In the genomic region with DNA sequence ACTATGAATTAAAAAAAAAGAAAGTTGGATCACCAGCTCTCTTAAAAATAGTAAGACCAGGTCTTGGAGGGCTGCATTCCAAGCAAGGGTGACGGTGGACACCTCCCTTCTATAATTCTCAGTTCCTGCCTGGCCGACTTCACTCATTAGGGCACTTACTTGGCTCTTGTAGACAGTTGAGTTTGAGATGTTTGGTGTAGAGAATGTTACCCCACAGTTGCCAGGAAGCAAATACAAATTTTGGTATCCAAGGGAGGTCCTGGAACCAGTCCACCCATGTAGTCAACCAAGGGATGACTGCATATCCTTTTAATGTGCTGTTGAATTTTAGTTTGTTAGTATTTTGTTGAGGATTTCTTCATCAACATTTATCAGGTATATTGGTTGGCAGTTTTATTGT, we compare ENCODE assay signal across 22 cellular contexts. TPM values are rescaled to one million over a fixed set of nuclear protein-coding genes. Genes with fewer than 3 reads are reported as not detected.
DNase-seq lines count a peak whose midpoint lies in the region; ATAC-seq, FAIRE-seq and TF ChIP-seq lines count a peak whose summit lies in the region.
"Had no signal": no experiment of that assay in that cellular context is flagged by ENCODE, and none has a peak within 500 bp of the region (broad histone marks: within the 10 kb centered on the region; RNA-seq: fewer than 3 reads in every experiment).

No MANE protein-coding gene starts in this region.

- intact Hi-C loops in left ventricle myocardium superior (cut with micrococcal nuclease) = no loop called here
- intact Hi-C loops in K562 (cut with micrococcal nuclease) = no loop called here
- intact Hi-C loops in left lung (cut with DNase I) = no loop called here

- POLR2A ChIA-PET in K562 (lab: Yijun Ruan, JAX) = no interaction called here
- POLR2A ChIA-PET in activated CD4-positive, alpha-beta T cell treated with anti-CD3 and anti-CD28 coated beads, Interleukin-2, amount 10 ng/mL, durations not matched to agents 7 days and 5 days (lab: Charles Lee) = no interaction called here

- no peak overlapping the region for H2AFZ ChIP-seq in K562 (ENCODE audit: low read depth, low read length)
- H2AFZ ChIP-seq: GM23338 had no signal

- TF ChIP-seq EP300 in K562 (IDR thresholded peaks at IDR 0.05; ENCODE audit: low read length) = no peak

- H3K36me3 ChIP-seq in right atrium auricular region (peaks cover 20% of the 10 kb centered on the region), K562 (ENCODE audit: control insufficient read depth, insufficient read depth, low read length) (no peaks in the 10 kb centered on the region), left lung (peaks cover 0 to 66% of the 10 kb centered on the region in 2 donors)
- H3K36me3 ChIP-seq: BE2C had no signal

- no peak for TF ChIP-seq POLR2A in K562 (conservative IDR thresholded peaks at IDR 0.05)

- no peak overlapping the region for H3K27ac Mint-ChIP-seq in activated CD4-positive, alpha-beta T cell treated with anti-CD3 and anti-CD28 coated beads, Interleukin-2, amount 10 ng/mL, durations not matched to agents 7 days and 5 days
- H3K27ac Mint-ChIP-seq: CD14-positive monocyte; CD4-positive, alpha-beta T cell; GM23338 had no signal

- FAIRE-seq in K562 (lab: Jason Lieb, UNC) = peak; percentile 15
- FAIRE-seq: D721Med, GM12878, GM19239 had no signal

- peaks cover 65% of the 10 kb centered on the region for H3K36me3 Mint-ChIP-seq in activated CD4-positive, alpha-beta T cell treated with anti-CD3 and anti-CD28 coated beads, Interleukin-2, amount 10 ng/mL, durations not matched to agents 7 days and 5 days (ENCODE audit: low read depth)

- H3K9me3 ChIP-seq in right atrium auricular region (no peaks in the 10 kb centered on the region), K562 (replicated peaks; ENCODE audit: control insufficient read depth, insufficient read depth, low read depth, low read length) (peaks cover 3% of the 10 kb centered on the region; the same call in 1 of the 2 replicates), left lung (no peaks in the 10 kb centered on the region)
- H3K9me3 ChIP-seq: BE2C had no signal

- H3K9me3 Mint-ChIP-seq in activated CD4-positive, alpha-beta T cell treated with anti-CD3 and anti-CD28 coated beads, Interleukin-2, amount 10 ng/mL, durations not matched to agents 7 days and 5 days = peaks cover 4% of the 10 kb centered on the region
- H3K9me3 Mint-ChIP-seq: CD4-positive, alpha-beta T cell; CD8-positive, alpha-beta memory T cell; GM23338; H9 had no signal

- no peaks in the 10 kb centered on the region for H3K27me3 Mint-ChIP-seq in activated CD4-positive, alpha-beta T cell treated with anti-CD3 and anti-CD28 coated beads, Interleukin-2, amount 10 ng/mL, durations not matched to agents 7 days and 5 days
- H3K27me3 Mint-ChIP-seq: CD4-positive, alpha-beta T cell; CD8-positive, alpha-beta memory T cell had no signal

- no peak for TF ChIP-seq RAD21 in K562 (CRISPR knock-in tag; conservative IDR thresholded peaks at IDR 0.05 in 1 of 2, IDR thresholded peaks at IDR 0.05 in 1 of 2)

- TF ChIP-seq CTCF in right atrium auricular region (IDR thresholded peaks at IDR 0.05) (no peak), K562 (IDR thresholded peaks at IDR 0.05 in 2 of 3, conservative IDR thresholded peaks at IDR 0.05 in 1 of 3; ENCODE audit: insufficient read depth in 2 of 3, low read depth in 1 of 3, low read length in 3 of 3) (no peak), left lung (IDR thresholded peaks at IDR 0.05) (no peak)

- H3K27ac ChIP-seq in right atrium auricular region = no peak overlapping the region
- H3K27ac ChIP-seq in K562 (ENCODE audit: extremely low read depth, low read depth, low read length) = no peak overlapping the region
- no peak overlapping the region for H3K27ac ChIP-seq in left lung
- H3K27ac ChIP-seq: BLaER1 treated with 17β-estradiol and CSF1 and Interleukin-3, amounts not matched to agents 10 nM and 100 nM had no signal

- H3K4me1 Mint-ChIP-seq in activated CD4-positive, alpha-beta T cell treated with anti-CD3 and anti-CD28 coated beads, Interleukin-2, amount 10 ng/mL, durations not matched to agents 7 days and 5 days = no peaks in the 10 kb centered on the region
- H3K4me1 Mint-ChIP-seq: CD14-positive monocyte; CD8-positive, alpha-beta memory T cell; GM23338; H9 had no signal

- H3K4me3 ChIP-seq in right atrium auricular region (no peak overlapping the region), K562 (no peak overlapping the region), left lung (no peak overlapping the region)
- H3K4me3 ChIP-seq: BLaER1 treated with 17β-estradiol and CSF1 and Interleukin-3, amounts not matched to agents 10 nM and 100 nM; GM12878; GM23338 had no signal

- H3K27me3 ChIP-seq in right atrium auricular region (no peaks in the 10 kb centered on the region), K562 (ENCODE audit: control insufficient read depth in 2 of 2, insufficient read depth in 2 of 2, low read length in 2 of 2) (no peaks in the 10 kb centered on the region; a peak in 1 of 5 replicates), left lung (no peaks in the 10 kb centered on the region)
- H3K27me3 ChIP-seq: BLaER1 treated with 17β-estradiol and CSF1 and Interleukin-3, amounts not matched to agents 10 nM and 100 nM had no signal

- DNase-seq in left ventricle myocardium superior (no peak), right atrium auricular region (ENCODE audit: low spot score) (no peak), K562 (ENCODE audit: extremely low read depth in 1 of 4, low spot score in 3 of 4) (no peak), left lung (no peak), NCI-H2081 (lab: John Stamatoyannopoulos, UW) (no peak)
- DNase-seq in activated CD4-positive, alpha-beta T cell treated with anti-CD3 and anti-CD28 coated beads, Interleukin-2, amount 10 ng/mL, durations not matched to agents 7 days and 5 days = no peak
- DNase-seq: BE2C; CD4-positive, alpha-beta T cell; CD8-positive, alpha-beta memory T cell; DMS 273 treated with DMSO at 0.1 percent for 48 hours; DMS79; EL; GDM1; H9 had no signal

- no peaks in the 10 kb centered on the region for H4K20me1 ChIP-seq in K562 (replicated peaks; ENCODE audit: control insufficient read depth, insufficient read depth, low read length)
- H4K20me1 ChIP-seq: BLaER1 treated with 17β-estradiol and CSF1 and Interleukin-3, amounts not matched to agents 10 nM and 100 nM had no signal

- H3K4me2 ChIP-seq in K562 (ENCODE audit: insufficient read depth, low read length) = no peak overlapping the region
- H3K4me2 ChIP-seq: BLaER1 treated with 17β-estradiol and CSF1 and Interleukin-3, amounts not matched to agents 10 nM and 100 nM; GM23338 had no signal

- 13% methylated on average over 2 of the region's 2 CpGs for WGBS in K562 (ENCODE audit: insufficient coverage, low coverage, missing lambda C conversion rate)

- in situ Hi-C loops in K562 (cut with MboI) = loop anchor here (25.0 kb wide), 1 partner anchor 442 kb away; no protein-coding TSS in a partner anchor

- ATAC-seq in left ventricle myocardium superior (peak; percentile 20), K562 (no peak), left lung (peak; percentile 57), HG02610 (IDR thresholded peaks at IDR 0.05; ENCODE audit: unreplicated experiment) (no peak)
- ATAC-seq: GM12878, GM23338, HCT116 had no signal

- H3K4me1 ChIP-seq in right atrium auricular region (no peaks in the 10 kb centered on the region), K562 (replicated peaks in 1 of 2; ENCODE audit: control insufficient read depth in 2 of 2, insufficient read depth in 2 of 2, low read length in 2 of 2) (no peaks in the 10 kb centered on the region), left lung (no peaks in the 10 kb centered on the region)
- H3K4me1 ChIP-seq: BE2C; BLaER1 treated with 17β-estradiol and CSF1 and Interleukin-3, amounts not matched to agents 10 nM and 100 nM had no signal

- H3K9ac ChIP-seq in K562 (ENCODE audit: insufficient read depth in 1 of 2, low read depth in 2 of 2, low read length in 2 of 2) = no peak overlapping the region
- H3K9ac ChIP-seq: BLaER1 treated with 17β-estradiol and CSF1 and Interleukin-3, amounts not matched to agents 10 nM and 100 nM had no signal

- BruUV-seq in K562 (replicated peaks; lab: Mats Ljungman, UMichigan) = no TSS peak

- no peaks in the 10 kb centered on the region for H3K79me2 ChIP-seq in K562 (ENCODE audit: control insufficient read depth, insufficient read depth, low read length)

- CTCF ChIA-PET in K562 (lab: Yijun Ruan, JAX; ENCODE audit: low intra/inter-chr PET ratio) = no interaction called here
- CTCF ChIA-PET in activated CD4-positive, alpha-beta T cell treated with anti-CD3 and anti-CD28 coated beads, Interleukin-2, amount 10 ng/mL, durations not matched to agents 7 days and 5 days (lab: Charles Lee) = no interaction called here

- no peak overlapping the region for H3K4me3 Mint-ChIP-seq in activated CD4-positive, alpha-beta T cell treated with anti-CD3 and anti-CD28 coated beads, Interleukin-2, amount 10 ng/mL, durations not matched to agents 7 days and 5 days
- H3K4me3 Mint-ChIP-seq: CD14-positive monocyte; CD4-positive, alpha-beta T cell; CD8-positive, alpha-beta memory T cell; GM23338; H9 had no signal

- H3K9me1 ChIP-seq in K562 (ENCODE audit: control insufficient read depth, insufficient read depth, low read length) = no peaks in the 10 kb centered on the region

RNA-seq across cellular contexts. Expression of a gene that starts 20.6 kb away (rescaled TPM):
- total RNA-seq in left ventricle myocardium superior = 15.4 TPM
- 10 to 100 TPM; 12.2 to 21.3 TPM for total RNA-seq in right atrium auricular region
- 14.2 and 45.7 TPM in 2 replicates for total RNA-seq in K562 (2011; cell fraction: chromatin; rRNA removed; ENCODE audit: low replicate concordance)
- total RNA-seq in K562 (2011; cell fraction: nucleolus; rRNA removed) = 39.6 and 42.7 TPM in 2 replicates
- 25.6 and 30.6 TPM in 2 replicates for total RNA-seq in K562 (2011; cell fraction: nucleoplasm; rRNA removed)
- total RNA-seq in K562 (2014; rRNA removed) = 15.1 and 18.2 TPM in 2 replicates
- total RNA-seq in K562 (2014; rRNA removed; fragmentation: Illumina TruSeq; extraction: Trizol) = 2.3 and 4.6 TPM in 2 replicates
- total RNA-seq in K562 (2015; rRNA removed; fragmentation: Illumina TruSeq; extraction: Trizol) = 9.1 and 9.7 TPM in 2 replicates
- 17.7 and 18.3 TPM in 2 replicates for total RNA-seq in K562 (2021)
- 9.5 and 11.4 TPM in 2 replicates for polyA plus RNA-seq in K562 (2011; rRNA removed)
- polyA plus RNA-seq in K562 (2011; cell fraction: cytosol; rRNA removed) = 12.4 and 32.8 TPM in 2 replicates
- polyA plus RNA-seq in K562 (2011; cell fraction: nucleus; rRNA removed) = 18.8 and 34.8 TPM in 2 replicates
- polyA plus RNA-seq in K562 (2012) = 11.7 and 19.4 TPM in 2 replicates
- 8.8 and 14.6 TPM in 2 replicates for polyA plus RNA-seq in K562 (2014; fragmentation: Illumina TruSeq; extraction: Trizol)
- under 1 TPM; 0.34 to 0.88 TPM for polyA plus RNA-seq in K562 (2014; fragmentation: Nextera tagmentation; extraction: Ambion mirVana)
- 15.0 and 16.6 TPM in 2 replicates for polyA plus RNA-seq in K562 (2014; rRNA removed)
- 3.1 and 5.6 TPM in 2 replicates for polyA minus RNA-seq in K562 (2011; rRNA and poly(A)+ RNA removed)
- polyA minus RNA-seq in K562 (2011; cell fraction: cytosol; rRNA and poly(A)+ RNA removed) = 7.4 and 7.8 TPM in 2 replicates
- 12.8 and 18.5 TPM in 2 replicates for polyA minus RNA-seq in K562 (2011; cell fraction: nucleus; rRNA and poly(A)+ RNA removed)
- total RNA-seq in left lung = 10 to 100 TPM; 23.8 to 26.6 TPM
- 10 to 100 TPM; 20.3 to 20.5 TPM for total RNA-seq in activated CD4-positive, alpha-beta T cell treated with anti-CD3 and anti-CD28 coated beads, Interleukin-2, amount 10 ng/mL, durations not matched to agents 7 days and 5 days

RNA-seq across cellular contexts. Expression of a gene that starts 28.6 kb away (rescaled TPM):
- total RNA-seq in left ventricle myocardium superior = 63.9 TPM
- total RNA-seq in right atrium auricular region = 10 to 100 TPM; 49.6 to 63.8 TPM
- 151 and 356 TPM in 2 replicates for total RNA-seq in K562 (2011; cell fraction: chromatin; rRNA removed; ENCODE audit: low replicate concordance)
- total RNA-seq in K562 (2011; cell fraction: nucleolus; rRNA removed) = 455 and 495 TPM in 2 replicates
- total RNA-seq in K562 (2011; cell fraction: nucleoplasm; rRNA removed) = 410 and 412 TPM in 2 replicates
- 90.0 and 98.0 TPM in 2 replicates for total RNA-seq in K562 (2014; rRNA removed)
- 57.1 and 65.9 TPM in 2 replicates for total RNA-seq in K562 (2014; rRNA removed; fragmentation: Illumina TruSeq; extraction: Trizol)
- 72.8 and 73.5 TPM in 2 replicates for total RNA-seq in K562 (2015; rRNA removed; fragmentation: Illumina TruSeq; extraction: Trizol)
- total RNA-seq in K562 (2021) = 147 and 173 TPM in 2 replicates
- polyA plus RNA-seq in K562 (2011; rRNA removed) = 301 and 375 TPM in 2 replicates
- 280 and 325 TPM in 2 replicates for polyA plus RNA-seq in K562 (2011; cell fraction: cytosol; rRNA removed)
- polyA plus RNA-seq in K562 (2011; cell fraction: nucleus; rRNA removed) = 112 and 139 TPM in 2 replicates
- 181 and 366 TPM in 2 replicates for polyA plus RNA-seq in K562 (2012)
- 144 and 168 TPM in 2 replicates for polyA plus RNA-seq in K562 (2014; fragmentation: Illumina TruSeq; extraction: Trizol)
- 10 to 100 TPM; 43.7 to 53.2 TPM for polyA plus RNA-seq in K562 (2014; fragmentation: Nextera tagmentation; extraction: Ambion mirVana)
- polyA plus RNA-seq in K562 (2014; rRNA removed) = 213 and 235 TPM in 2 replicates
- polyA minus RNA-seq in K562 (2011; rRNA and poly(A)+ RNA removed) = 208 and 226 TPM in 2 replicates
- 75.1 and 101 TPM in 2 replicates for polyA minus RNA-seq in K562 (2011; cell fraction: cytosol; rRNA and poly(A)+ RNA removed)
- 40.4 and 90.7 TPM in 2 replicates for polyA minus RNA-seq in K562 (2011; cell fraction: nucleus; rRNA and poly(A)+ RNA removed)
- 100 to 1,000 TPM; 200 to 221 TPM for total RNA-seq in left lung
- total RNA-seq in activated CD4-positive, alpha-beta T cell treated with anti-CD3 and anti-CD28 coated beads, Interleukin-2, amount 10 ng/mL, durations not matched to agents 7 days and 5 days = 100 to 1,000 TPM in 1 of 2 experiments, 10 to 100 TPM in 1; 94.0 to 105 TPM

Comparison
In these comparisons a context has a peak if more than half of its experiments do, and no peak if none do; other contexts are left out.
1. ATAC-seq: peak in left ventricle myocardium superior (single experiment) and left lung (single experiment); none in K562 (single experiment) and HG02610 (single experiment).